In the genomic region with DNA sequence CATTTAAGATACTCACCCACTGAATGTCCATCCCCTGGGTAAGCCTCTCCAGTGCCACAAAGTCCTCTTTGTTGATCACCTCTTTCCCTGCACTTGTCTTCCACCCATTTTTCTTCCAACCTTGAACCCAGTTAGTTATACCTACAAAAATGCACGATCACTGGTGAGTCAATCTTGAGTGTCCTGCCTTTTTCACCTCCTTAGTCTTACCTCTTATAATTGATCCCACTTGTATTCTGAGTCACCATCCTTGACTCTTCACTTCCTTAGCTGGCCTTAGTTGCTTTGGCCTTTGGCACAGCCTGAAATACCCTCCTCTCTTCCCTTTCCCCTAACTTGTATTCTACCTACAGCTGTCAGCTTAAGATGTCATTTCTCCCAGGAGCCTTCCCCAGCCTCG, we compare ENCODE assay signal across 18 cellular contexts. TPM values are rescaled to one million over a fixed set of nuclear protein-coding genes. Genes with fewer than 3 reads are reported as not detected.
DNase-seq lines count a peak whose midpoint lies in the region; ATAC-seq, FAIRE-seq and TF ChIP-seq lines count a peak whose summit lies in the region.
"Had no signal": no experiment of that assay in that cellular context is flagged by ENCODE, and none has a peak within 500 bp of the region (broad histone marks: within the 10 kb centered on the region; RNA-seq: fewer than 3 reads in every experiment).

No MANE protein-coding gene starts in this region.

- no peaks in the 10 kb centered on the region for H3K9me3 Mint-ChIP-seq in activated CD4-positive, alpha-beta T cell treated with anti-CD3 and anti-CD28 coated beads for 36 hours (ENCODE audit: low read depth)

- intact Hi-C loops in activated CD4-positive, alpha-beta T cell treated with anti-CD3 and anti-CD28 coated beads for 36 hours (cut with DNase I, micrococcal nuclease) = no loop called here
- intact Hi-C loops in K562 (cut with micrococcal nuclease) = no loop called here

- H3K9ac ChIP-seq in K562 (ENCODE audit: insufficient read depth in 1 of 2, low read depth in 2 of 2, low read length in 2 of 2) = no peak overlapping the region
- H3K9ac ChIP-seq: BLaER1 had no signal

- no peak for ATAC-seq in activated CD4-positive, alpha-beta T cell treated with anti-CD3 and anti-CD28 coated beads for 36 hours
- ATAC-seq in K562 (no peak), HG03469 (IDR thresholded peaks at IDR 0.05; ENCODE audit: unreplicated experiment) (no peak)

- no peaks in the 10 kb centered on the region for H3K27me3 Mint-ChIP-seq in activated CD4-positive, alpha-beta T cell treated with anti-CD3 and anti-CD28 coated beads for 36 hours

- no peaks in the 10 kb centered on the region for H3K9me1 ChIP-seq in K562 (ENCODE audit: control insufficient read depth, insufficient read depth, low read length)

- H4K20me1 ChIP-seq in K562 (replicated peaks; ENCODE audit: control insufficient read depth, insufficient read depth, low read length) = 0 out of 2 replicates have a peak, but pooled peaks cover 3% of the 10 kb centered on the region

- TF ChIP-seq CTCF in K562 (IDR thresholded peaks at IDR 0.05 in 2 of 3, conservative IDR thresholded peaks at IDR 0.05 in 1 of 3; ENCODE audit: insufficient read depth in 2 of 3, low read depth in 1 of 3, low read length in 3 of 3) = no peak

- no peaks in the 10 kb centered on the region for H3K27me3 ChIP-seq in K562 (ENCODE audit: control insufficient read depth in 2 of 2, insufficient read depth in 2 of 2, low read length in 2 of 2)
- H3K27me3 ChIP-seq: BLaER1, SJCRH30 had no signal

- in situ Hi-C loops in K562 (cut with MboI) = no loop called here

- no peaks in the 10 kb centered on the region for H3K4me1 Mint-ChIP-seq in activated CD4-positive, alpha-beta T cell treated with anti-CD3 and anti-CD28 coated beads for 36 hours

- H3K4me2 ChIP-seq in K562 (ENCODE audit: insufficient read depth, low read length) = no peak overlapping the region
- H3K4me2 ChIP-seq: BLaER1 had no signal

- FAIRE-seq in K562 (lab: Jason Lieb, UNC) = no peak

- no peak overlapping the region for H3K4me3 ChIP-seq in K562
- H3K4me3 ChIP-seq: BLaER1, SJCRH30 had no signal

- peaks cover 3% of the 10 kb centered on the region for H3K79me2 ChIP-seq in K562 (ENCODE audit: control insufficient read depth, insufficient read depth, low read length)

- CTCF ChIA-PET in activated CD4-positive, alpha-beta T cell treated with anti-CD3 and anti-CD28 coated beads for 36 hours (lab: Charles Lee) = no interaction called here
- CTCF ChIA-PET in K562 (lab: Yijun Ruan, JAX; ENCODE audit: low intra/inter-chr PET ratio) = no interaction called here

- no peak for TF ChIP-seq RAD21 in K562 (CRISPR knock-in tag; conservative IDR thresholded peaks at IDR 0.05 in 1 of 2, IDR thresholded peaks at IDR 0.05 in 1 of 2)

- peaks cover 78% of the 10 kb centered on the region for H3K36me3 Mint-ChIP-seq in activated CD4-positive, alpha-beta T cell treated with anti-CD3 and anti-CD28 coated beads for 36 hours (ENCODE audit: low read depth)

- H3K27ac Mint-ChIP-seq in activated CD4-positive, alpha-beta T cell treated with anti-CD3 and anti-CD28 coated beads for 36 hours = peak overlapping the region; percentile 15

- TF ChIP-seq EP300 in K562 (IDR thresholded peaks at IDR 0.05; ENCODE audit: low read length) = no peak

- no TSS peak for BruUV-seq in K562 (replicated peaks; lab: Mats Ljungman, UMichigan)

- no peak for TF ChIP-seq POLR2A in K562 (conservative IDR thresholded peaks at IDR 0.05)

- peaks cover 92% of the 10 kb centered on the region for H3K36me3 ChIP-seq in K562 (ENCODE audit: control insufficient read depth, insufficient read depth, low read length)

- H2AFZ ChIP-seq in K562 (ENCODE audit: low read depth, low read length) = no peak overlapping the region

- no peaks in the 10 kb centered on the region for H3K4me1 ChIP-seq in K562 (replicated peaks in 1 of 2; ENCODE audit: control insufficient read depth in 2 of 2, insufficient read depth in 2 of 2, low read length in 2 of 2)
- H3K4me1 ChIP-seq: BLaER1, SJCRH30 had no signal

- POLR2A ChIA-PET in activated CD4-positive, alpha-beta T cell treated with anti-CD3 and anti-CD28 coated beads for 36 hours (lab: Charles Lee) = no interaction called here
- POLR2A ChIA-PET in K562 (lab: Yijun Ruan, JAX) = interaction anchor here (0.8 kb wide), 1 partner anchor 84 kb away, joined by 3 read pairs; no protein-coding TSS in a partner anchor

- no peaks in the 10 kb centered on the region for H3K9me3 ChIP-seq in K562 (replicated peaks; ENCODE audit: control insufficient read depth, insufficient read depth, low read depth, low read length)
- H3K9me3 ChIP-seq: BLaER1, SJCRH30 had no signal

- no peak overlapping the region for H3K27ac ChIP-seq in K562 (ENCODE audit: extremely low read depth, low read depth, low read length)
- H3K27ac ChIP-seq: BLaER1, RWPE1, SJCRH30 had no signal

- WGBS in K562 (ENCODE audit: insufficient coverage, low coverage, missing lambda C conversion rate) = 86% methylated on average over 2 of the region's 2 CpGs

- no peak for DNase-seq in activated CD4-positive, alpha-beta T cell treated with anti-CD3 and anti-CD28 coated beads for 36 hours
- DNase-seq in activated CD4-positive, alpha-beta T cell treated with anti-CD3 and anti-CD28 coated beads, Interleukin-2, amount 50 U/mL, for 1 hour = no peak
- peak; percentile 44 for DNase-seq in HT1080 (ENCODE audit: low read depth)
- no peak for DNase-seq in K562 (ENCODE audit: extremely low read depth in 1 of 4, low spot score in 3 of 4)
- DNase-seq in activated effector memory CD4-positive, alpha-beta T cell treated with anti-CD3 and anti-CD28 coated beads, Interleukin-2, amount 50 U/mL, for 16 hours = no peak
- DNase-seq: 8988T, DMS153, EL, H7, MV-4-11, NCI-H1436, NCI-H2081, NCI-H524, SJCRH30 had no signal

- no peak overlapping the region for H3K4me3 Mint-ChIP-seq in activated CD4-positive, alpha-beta T cell treated with anti-CD3 and anti-CD28 coated beads for 36 hours

RNA-seq across cellular contexts. Expression of a gene that starts 10.2 kb away (rescaled TPM):
- 10 to 100 TPM; 14.6 to 24.0 TPM for total RNA-seq in activated CD4-positive, alpha-beta T cell treated with anti-CD3 and anti-CD28 coated beads for 36 hours
- 56.7 and 60.7 TPM in 2 replicates for total RNA-seq in HT1080 (2014; rRNA removed; shearing (Covaris generic))
- 49.9 and 51.8 TPM in 2 replicates for polyA plus RNA-seq in HT1080 (2015; cell fraction: cytosol; rRNA removed)
- 24.7 and 35.8 TPM in 2 replicates for polyA plus RNA-seq in HT1080 (2015; cell fraction: nucleus; rRNA removed)
- total RNA-seq in K562 (2011; cell fraction: chromatin; rRNA removed; ENCODE audit: low replicate concordance) = 18.2 and 25.1 TPM in 2 replicates
- total RNA-seq in K562 (2011; cell fraction: nucleolus; rRNA removed) = 21.2 and 21.8 TPM in 2 replicates
- 16.9 and 21.5 TPM in 2 replicates for total RNA-seq in K562 (2011; cell fraction: nucleoplasm; rRNA removed)
- total RNA-seq in K562 (2014; rRNA removed) = 46.5 and 46.8 TPM in 2 replicates
- total RNA-seq in K562 (2014; rRNA removed; fragmentation: Illumina TruSeq; extraction: Trizol) = 40.8 and 42.8 TPM in 2 replicates
- total RNA-seq in K562 (2015; rRNA removed; fragmentation: Illumina TruSeq; extraction: Trizol) = 47.1 and 47.5 TPM in 2 replicates
- total RNA-seq in K562 (2021) = 44.1 and 45.6 TPM in 2 replicates
- polyA plus RNA-seq in K562 (2011; rRNA removed) = 21.7 and 25.7 TPM in 2 replicates
- polyA plus RNA-seq in K562 (2011; cell fraction: cytosol; rRNA removed) = 13.4 and 16.5 TPM in 2 replicates
- polyA plus RNA-seq in K562 (2011; cell fraction: nucleus; rRNA removed) = 19.4 and 20.6 TPM in 2 replicates
- 19.1 and 35.8 TPM in 2 replicates for polyA plus RNA-seq in K562 (2012)
- 34.7 and 35.3 TPM in 2 replicates for polyA plus RNA-seq in K562 (2014; fragmentation: Illumina TruSeq; extraction: Trizol)
- polyA plus RNA-seq in K562 (2014; fragmentation: Nextera tagmentation; extraction: Ambion mirVana) = 10 to 100 TPM; 27.5 to 32.7 TPM
- polyA plus RNA-seq in K562 (2014; rRNA removed) = 46.8 and 47.9 TPM in 2 replicates
- 20.3 and 20.5 TPM in 2 replicates for polyA minus RNA-seq in K562 (2011; rRNA and poly(A)+ RNA removed)
- 14.8 and 18.3 TPM in 2 replicates for polyA minus RNA-seq in K562 (2011; cell fraction: cytosol; rRNA and poly(A)+ RNA removed)
- polyA minus RNA-seq in K562 (2011; cell fraction: nucleus; rRNA and poly(A)+ RNA removed) = 14.9 and 20.8 TPM in 2 replicates

RNA-seq across cellular contexts. Expression of a gene that starts 27.1 kb away (rescaled TPM):
- 1,000 to 10,000 TPM; 1,481 to 1,840 TPM for total RNA-seq in activated CD4-positive, alpha-beta T cell treated with anti-CD3 and anti-CD28 coated beads for 36 hours
- total RNA-seq in HT1080 (2014; rRNA removed; shearing (Covaris generic)) = 2,795 and 3,239 TPM in 2 replicates
- 3,937 and 4,910 TPM in 2 replicates for polyA plus RNA-seq in HT1080 (2015; cell fraction: cytosol; rRNA removed)
- polyA plus RNA-seq in HT1080 (2015; cell fraction: nucleus; rRNA removed) = 1,289 and 1,700 TPM in 2 replicates
- 147 and 178 TPM in 2 replicates for total RNA-seq in K562 (2011; cell fraction: chromatin; rRNA removed; ENCODE audit: low replicate concordance)
- total RNA-seq in K562 (2011; cell fraction: nucleolus; rRNA removed) = 248 and 275 TPM in 2 replicates
- total RNA-seq in K562 (2011; cell fraction: nucleoplasm; rRNA removed) = 393 and 713 TPM in 2 replicates
- total RNA-seq in K562 (2014; rRNA removed) (2,103 and 2,507 TPM in 2 replicates), K562 (2014; rRNA removed; fragmentation: Illumina TruSeq; extraction: Trizol) (3,088 and 3,235 TPM in 2 replicates), K562 (2015; rRNA removed; fragmentation: Illumina TruSeq; extraction: Trizol) (4,033 and 4,169 TPM in 2 replicates), K562 (2021) (2,201 and 2,441 TPM in 2 replicates)
- polyA plus RNA-seq in K562 (2011; rRNA removed) (2,427 and 2,760 TPM in 2 replicates), K562 (2014; fragmentation: Illumina TruSeq; extraction: Trizol) (2,675 and 2,931 TPM in 2 replicates), K562 (2014; fragmentation: Nextera tagmentation; extraction: Ambion mirVana) (1,000 to 10,000 TPM; 2,718 to 3,051 TPM), K562 (2014; rRNA removed) (2,676 and 2,779 TPM in 2 replicates)
- 843 and 1,466 TPM in 2 replicates for polyA plus RNA-seq in K562 (2011; cell fraction: cytosol; rRNA removed)
- 522 and 963 TPM in 2 replicates for polyA plus RNA-seq in K562 (2011; cell fraction: nucleus; rRNA removed)
- 1,908 and 2,807 TPM in 2 replicates for polyA plus RNA-seq in K562 (2012)
- polyA minus RNA-seq in K562 (2011; rRNA and poly(A)+ RNA removed) = 462 and 473 TPM in 2 replicates
- polyA minus RNA-seq in K562 (2011; cell fraction: cytosol; rRNA and poly(A)+ RNA removed) = 394 and 466 TPM in 2 replicates
- 97.9 and 170 TPM in 2 replicates for polyA minus RNA-seq in K562 (2011; cell fraction: nucleus; rRNA and poly(A)+ RNA removed)

RNA-seq across cellular contexts. Expression of a gene that starts 28.6 kb away (rescaled TPM):
- total RNA-seq in activated CD4-positive, alpha-beta T cell treated with anti-CD3 and anti-CD28 coated beads for 36 hours = 10 to 100 TPM; 32.3 to 33.3 TPM
- 98.8 and 106 TPM in 2 replicates for total RNA-seq in HT1080 (2014; rRNA removed; shearing (Covaris generic))
- 49.8 and 50.5 TPM in 2 replicates for polyA plus RNA-seq in HT1080 (2015; cell fraction: cytosol; rRNA removed)
- 22.5 and 27.3 TPM in 2 replicates for polyA plus RNA-seq in HT1080 (2015; cell fraction: nucleus; rRNA removed)
- 8.2 and 11.8 TPM in 2 replicates for total RNA-seq in K562 (2011; cell fraction: chromatin; rRNA removed; ENCODE audit: low replicate concordance)
- total RNA-seq in K562 (2011; cell fraction: nucleolus; rRNA removed) = 5.8 and 8.0 TPM in 2 replicates
- 12.0 and 24.3 TPM in 2 replicates for total RNA-seq in K562 (2011; cell fraction: nucleoplasm; rRNA removed)
- total RNA-seq in K562 (2014; rRNA removed) (26.7 and 29.2 TPM in 2 replicates), K562 (2014; rRNA removed; fragmentation: Illumina TruSeq; extraction: Trizol) (25.7 and 27.1 TPM in 2 replicates), K562 (2015; rRNA removed; fragmentation: Illumina TruSeq; extraction: Trizol) (48.0 and 51.0 TPM in 2 replicates), K562 (2021) (31.6 and 34.7 TPM in 2 replicates)
- polyA plus RNA-seq in K562 (2011; rRNA removed) (17.6 and 23.6 TPM in 2 replicates), K562 (2014; fragmentation: Illumina TruSeq; extraction: Trizol) (31.4 and 33.7 TPM in 2 replicates), K562 (2014; fragmentation: Nextera tagmentation; extraction: Ambion mirVana) (1 to 10 TPM; 6.1 to 6.6 TPM), K562 (2014; rRNA removed) (20.6 and 21.6 TPM in 2 replicates)
- polyA plus RNA-seq in K562 (2011; cell fraction: cytosol; rRNA removed) = 12.7 and 15.2 TPM in 2 replicates
- polyA plus RNA-seq in K562 (2011; cell fraction: nucleus; rRNA removed) = 11.6 and 15.2 TPM in 2 replicates
- polyA plus RNA-seq in K562 (2012) = 33.2 and 37.1 TPM in 2 replicates
- polyA minus RNA-seq in K562 (2011; rRNA and poly(A)+ RNA removed) = 18.8 and 22.8 TPM in 2 replicates
- 12.2 and 12.5 TPM in 2 replicates for polyA minus RNA-seq in K562 (2011; cell fraction: cytosol; rRNA and poly(A)+ RNA removed)
- 4.2 and 7.2 TPM in 2 replicates for polyA minus RNA-seq in K562 (2011; cell fraction: nucleus; rRNA and poly(A)+ RNA removed)

RNA-seq across cellular contexts. Expression of a gene that starts 47.0 kb away (rescaled TPM):
- total RNA-seq in activated CD4-positive, alpha-beta T cell treated with anti-CD3 and anti-CD28 coated beads for 36 hours = under 1 TPM; 0.18 to 0.37 TPM
- 0.72 and 2.2 TPM in 2 replicates for total RNA-seq in HT1080 (2014; rRNA removed; shearing (Covaris generic))
- polyA plus RNA-seq in HT1080 (2015; cell fraction: cytosol; rRNA removed) = 0.68 and 1.1 TPM in 2 replicates
- 0.43 and 1.00 TPM in 2 replicates for polyA plus RNA-seq in HT1080 (2015; cell fraction: nucleus; rRNA removed)
- total RNA-seq in K562 (2011; cell fraction: chromatin; rRNA removed; ENCODE audit: low replicate concordance) = 2.0 and 3.4 TPM in 2 replicates
- total RNA-seq in K562 (2011; cell fraction: nucleolus; rRNA removed) = 3.3 and 3.7 TPM in 2 replicates
- total RNA-seq in K562 (2011; cell fraction: nucleoplasm; rRNA removed) = 3.4 and 3.7 TPM in 2 replicates
- 2.9 and 5.4 TPM in 2 replicates for total RNA-seq in K562 (2014; rRNA removed)
- total RNA-seq in K562 (2014; rRNA removed; fragmentation: Illumina TruSeq; extraction: Trizol) = 0.67 and 0.98 TPM in 2 replicates
- 2.0 and 2.6 TPM in 2 replicates for total RNA-seq in K562 (2015; rRNA removed; fragmentation: Illumina TruSeq; extraction: Trizol)
- 2.9 and 4.3 TPM in 2 replicates for total RNA-seq in K562 (2021)
- polyA plus RNA-seq in K562 (2011; rRNA removed) = 0.93 and 1.6 TPM in 2 replicates
- 1.6 and 4.7 TPM in 2 replicates for polyA plus RNA-seq in K562 (2011; cell fraction: cytosol; rRNA removed)
- 0.69 and 1.5 TPM in 2 replicates for polyA plus RNA-seq in K562 (2011; cell fraction: nucleus; rRNA removed)
- 3.8 and 6.7 TPM in 2 replicates for polyA plus RNA-seq in K562 (2012)
- 1.8 and 3.2 TPM in 2 replicates for polyA plus RNA-seq in K562 (2014; fragmentation: Illumina TruSeq; extraction: Trizol)
- polyA plus RNA-seq in K562 (2014; fragmentation: Nextera tagmentation; extraction: Ambion mirVana) = under 1 TPM; 0.32 to 0.73 TPM
- polyA plus RNA-seq in K562 (2014; rRNA removed) = 3.3 and 4.3 TPM in 2 replicates
- 0.63 and 1.2 TPM in 2 replicates for polyA minus RNA-seq in K562 (2011; rRNA and poly(A)+ RNA removed)
- not detected in 2 replicates for polyA minus RNA-seq in K562 (2011; cell fraction: cytosol; rRNA and poly(A)+ RNA removed)
- polyA minus RNA-seq in K562 (2011; cell fraction: nucleus; rRNA and poly(A)+ RNA removed) = 0.54 and 0.78 TPM in 2 replicates
- total RNA-seq: H7, LHCN-M2 had no signal
